12 cellular contexts compared by ENCODE assay signal in the genomic region with DNA sequence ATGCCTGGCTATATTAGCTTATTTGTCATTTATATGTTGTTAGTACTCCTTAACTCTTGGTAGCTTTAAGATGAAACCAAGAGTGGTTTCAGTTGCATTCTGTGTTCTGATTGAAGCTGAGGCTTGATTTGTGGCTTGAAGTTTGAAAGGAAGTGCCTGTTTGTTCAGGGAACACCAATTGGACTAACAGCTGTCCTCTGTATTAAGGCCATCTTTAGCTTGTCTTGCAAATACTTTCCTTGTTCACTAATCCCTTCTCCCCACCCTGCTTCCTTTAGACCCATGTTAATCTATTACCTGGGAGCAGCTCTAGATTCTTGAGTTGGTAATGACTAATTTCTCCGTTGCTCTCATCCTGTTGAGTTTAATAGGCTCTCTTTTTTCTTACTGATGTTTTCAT. TPM values are rescaled to one million over a fixed set of nuclear protein-coding genes. Genes with fewer than 3 reads are reported as not detected.
DNase-seq lines count a peak whose midpoint lies in the region; ATAC-seq, FAIRE-seq and TF ChIP-seq lines count a peak whose summit lies in the region.
"Had no signal": no experiment of that assay in that cellular context is flagged by ENCODE, and none has a peak within 500 bp of the region (broad histone marks: within the 10 kb centered on the region; RNA-seq: fewer than 3 reads in every experiment).

No MANE protein-coding gene starts in this region.

- H3K27me3 ChIP-seq in bronchial epithelial cell (ENCODE audit: control insufficient read depth, insufficient read depth, low read length) (no peaks in the 10 kb centered on the region), MG63 (no peaks in the 10 kb centered on the region)

- TF ChIP-seq CTCF in bronchial epithelial cell (IDR thresholded peaks at IDR 0.05; ENCODE audit: insufficient read depth, low read length, severe bottlenecking) (no peak), nephron (IDR thresholded peaks at IDR 0.05; ENCODE audit: unreplicated experiment in 3 of 3) (no peak)

- intact Hi-C loops in activated CD4-positive, alpha-beta memory T cell treated with anti-CD3 and anti-CD28 coated beads for 36 hours (cut with micrococcal nuclease): no loop called here

- FAIRE-seq in bronchial epithelial cell (lab: Jason Lieb, UNC): no peak

- H3K4me3 Mint-ChIP-seq in activated CD4-positive, alpha-beta memory T cell treated with anti-CD3 and anti-CD28 coated beads, Interleukin-2, amount 10 ng/mL, durations not matched to agents 7 days and 5 days: no peak overlapping the region
- no peak overlapping the region for H3K4me3 Mint-ChIP-seq in activated CD4-positive, alpha-beta memory T cell treated with anti-CD3 and anti-CD28 coated beads for 36 hours
- no peak overlapping the region for H3K4me3 Mint-ChIP-seq in nephron

- DNase-seq in activated CD4-positive, alpha-beta memory T cell treated with anti-CD3 and anti-CD28 coated beads, Interleukin-2, amount 10 ng/mL, durations not matched to agents 7 days and 5 days: no peak
- DNase-seq in activated CD4-positive, alpha-beta memory T cell treated with anti-CD3 and anti-CD28 coated beads for 36 hours: no peak
- peak; percentile 78 for DNase-seq in LHCN-M2 (ENCODE audit: low read depth)
- DNase-seq in bronchial epithelial cell (ENCODE audit: low read depth): peak; percentile 83
- no peak for DNase-seq in central memory CD4-positive, alpha-beta T cell
- no peak for DNase-seq in MG63
- DNase-seq: activated CD4-positive, alpha-beta T cell treated with anti-CD3 and anti-CD28 coated beads, Interleukin-2, amount 50 U/mL, for 48 hours; anterior cingulate cortex; NCI-H2029; posterior cingulate gyrus had no signal

- H3K36me3 ChIP-seq in bronchial epithelial cell (ENCODE audit: control insufficient read depth, insufficient read depth, low read length) (peaks cover 2% of the 10 kb centered on the region), MG63 (no peaks in the 10 kb centered on the region)

- POLR2A ChIA-PET in activated CD4-positive, alpha-beta memory T cell treated with anti-CD3 and anti-CD28 coated beads, Interleukin-2, amount 10 ng/mL, durations not matched to agents 7 days and 5 days (lab: Charles Lee): interaction anchor here (0.8 to 3.2 kb wide), 6 partner anchors 10 to 25 kb away, joined by 3 to 31 read pairs (median 4); no protein-coding TSS in a partner anchor
- POLR2A ChIA-PET in activated CD4-positive, alpha-beta memory T cell treated with anti-CD3 and anti-CD28 coated beads for 36 hours (lab: Charles Lee): interaction anchor here (0.7 to 3.6 kb wide), 6 partner anchors 11 to 100 kb away, joined by 3 to 19 read pairs (median 4); partner anchors contain the start of gene ITGA6

- CTCF ChIA-PET in activated CD4-positive, alpha-beta memory T cell treated with anti-CD3 and anti-CD28 coated beads, Interleukin-2, amount 10 ng/mL, durations not matched to agents 7 days and 5 days (lab: Charles Lee): interaction anchor here (0.5 to 12.0 kb wide), 6 partner anchors 12 to 981 kb away, joined by 3 to 120 read pairs (median 4); partner anchors contain the start of gene ITGA6
- CTCF ChIA-PET in activated CD4-positive, alpha-beta memory T cell treated with anti-CD3 and anti-CD28 coated beads for 36 hours (lab: Charles Lee): interaction anchor here (1.0 to 8.2 kb wide), 6 partner anchors 11 to 220 kb away, joined by 3 to 138 read pairs (median 4); partner anchors contain the start of gene ITGA6

- no peaks in the 10 kb centered on the region for H3K9me3 ChIP-seq in MG63

- no peak overlapping the region for H3K4me3 ChIP-seq in bronchial epithelial cell (ENCODE audit: low read depth, low read length)
- no peak overlapping the region for H3K4me3 ChIP-seq in MG63

- no peak for ATAC-seq in HG03439 (IDR thresholded peaks at IDR 0.05; ENCODE audit: unreplicated experiment)

- H3K4me1 Mint-ChIP-seq in activated CD4-positive, alpha-beta memory T cell treated with anti-CD3 and anti-CD28 coated beads, Interleukin-2, amount 10 ng/mL, durations not matched to agents 7 days and 5 days: peaks cover 24% of the 10 kb centered on the region
- H3K4me1 Mint-ChIP-seq in activated CD4-positive, alpha-beta memory T cell treated with anti-CD3 and anti-CD28 coated beads for 36 hours (ENCODE audit: low read depth): peaks cover 54% of the 10 kb centered on the region
- peaks cover 48% of the 10 kb centered on the region for H3K4me1 Mint-ChIP-seq in nephron

- no peaks in the 10 kb centered on the region for H3K9me3 Mint-ChIP-seq in activated CD4-positive, alpha-beta memory T cell treated with anti-CD3 and anti-CD28 coated beads, Interleukin-2, amount 10 ng/mL, durations not matched to agents 7 days and 5 days
- no peaks in the 10 kb centered on the region for H3K9me3 Mint-ChIP-seq in activated CD4-positive, alpha-beta memory T cell treated with anti-CD3 and anti-CD28 coated beads for 36 hours
- no peaks in the 10 kb centered on the region for H3K9me3 Mint-ChIP-seq in nephron

- peaks cover 11% of the 10 kb centered on the region for H3K27me3 Mint-ChIP-seq in activated CD4-positive, alpha-beta memory T cell treated with anti-CD3 and anti-CD28 coated beads, Interleukin-2, amount 10 ng/mL, durations not matched to agents 7 days and 5 days
- no peaks in the 10 kb centered on the region for H3K27me3 Mint-ChIP-seq in activated CD4-positive, alpha-beta memory T cell treated with anti-CD3 and anti-CD28 coated beads for 36 hours
- no peaks in the 10 kb centered on the region for H3K27me3 Mint-ChIP-seq in nephron (ENCODE audit: low read depth)

- H3K27ac Mint-ChIP-seq in activated CD4-positive, alpha-beta memory T cell treated with anti-CD3 and anti-CD28 coated beads, Interleukin-2, amount 10 ng/mL, durations not matched to agents 7 days and 5 days: peak overlapping the region; percentile 12
- H3K27ac Mint-ChIP-seq in activated CD4-positive, alpha-beta memory T cell treated with anti-CD3 and anti-CD28 coated beads for 36 hours: no peak overlapping the region
- H3K27ac Mint-ChIP-seq in nephron: peak overlapping the region in 2 of 3 experiments; percentile 7 to 30

- H3K36me3 Mint-ChIP-seq in activated CD4-positive, alpha-beta memory T cell treated with anti-CD3 and anti-CD28 coated beads, Interleukin-2, amount 10 ng/mL, durations not matched to agents 7 days and 5 days (ENCODE audit: low read depth): peaks cover 4% of the 10 kb centered on the region
- peaks cover 1% of the 10 kb centered on the region for H3K36me3 Mint-ChIP-seq in activated CD4-positive, alpha-beta memory T cell treated with anti-CD3 and anti-CD28 coated beads for 36 hours
- H3K36me3 Mint-ChIP-seq in nephron (ENCODE audit: low read depth): peaks cover 4% of the 10 kb centered on the region

RNA-seq across cellular contexts. Expression of gene ITGA6, which starts 13.4 kb away (rescaled TPM):
- 10 to 100 TPM; 17.7 to 18.0 TPM for total RNA-seq in activated CD4-positive, alpha-beta memory T cell treated with anti-CD3 and anti-CD28 coated beads, Interleukin-2, amount 10 ng/mL, durations not matched to agents 7 days and 5 days
- 1 to 10 TPM; 8.2 to 8.6 TPM for total RNA-seq in activated CD4-positive, alpha-beta memory T cell treated with anti-CD3 and anti-CD28 coated beads for 36 hours
- 67.5 and 98.8 TPM in 2 replicates for total RNA-seq in LHCN-M2 (2014; rRNA removed)
- polyA plus RNA-seq in LHCN-M2 (2012): 19.6 TPM
- total RNA-seq in bronchial epithelial cell: 191 and 390 TPM in 2 replicates
- 4.3 TPM in 2 replicates for total RNA-seq in MG63 (2014; rRNA removed; shearing (Covaris generic); ENCODE audit: low replicate concordance)

Comparison
In these comparisons a context has a peak if more than half of its experiments do, and no peak if none do; other contexts are left out.
1. DNase-seq: peak in LHCN-M2 (single experiment) and bronchial epithelial cell (single experiment); none in activated CD4-positive, alpha-beta memory T cell treated with anti-CD3 and anti-CD28 coated beads, Interleukin-2, amount 10 ng/mL, durations not matched to agents 7 days and 5 days (single experiment), activated CD4-positive, alpha-beta memory T cell treated with anti-CD3 and anti-CD28 coated beads for 36 hours (single experiment), central memory CD4-positive, alpha-beta T cell (single experiment) and MG63 (single experiment).